Comparison of ENCODE assay signal across 24 cellular contexts in genomic region chr1:25735956-25736529, GRCh38.
DNase-seq lines count a peak whose midpoint lies in the region; ATAC-seq and TF ChIP-seq lines count a peak whose summit lies in the region.
"Had no signal": no experiment of that assay in that cellular context is flagged by ENCODE, and none has a peak within 500 bp of the region (broad histone marks: within the 10 kb centered on the region; RNA-seq: fewer than 3 reads in every experiment).

No MANE protein-coding gene starts in this region.

- no peak overlapping the region for H4K91ac ChIP-seq in H9 (ENCODE audit: insufficient read length, low read depth, low read length)

- H3K9me3 Mint-ChIP-seq in naive thymus-derived CD4-positive, alpha-beta T cell, result peaks cover 0 to 3% (median 0%) of the 10 kb centered on the region in 11 donors
- H3K9me3 Mint-ChIP-seq in H9, result no peaks in the 10 kb centered on the region
- H3K9me3 Mint-ChIP-seq: activated B cell treated with CpG ODN at 0.5 μM for 24 hours; activated T-cell treated with anti-CD3 and anti-CD28 coated beads, Interleukin-2, amount 50 U/mL, for 24 hours; stimulated activated effector memory CD8-positive, alpha-beta T cell treated with anti-CD3 and anti-CD28 coated beads, Interleukin-12 subunit alpha, Interleukin-12 subunit beta, amount 100 ng/mL, for 72 hours; T-cell had no signal

- no peak overlapping the region for H2AFZ ChIP-seq in H9 (ENCODE audit: low read length)
- H2AFZ ChIP-seq: hepatocyte, neural progenitor cell had no signal

- no peak overlapping the region for H2BK5ac ChIP-seq in H9 (ENCODE audit: insufficient read length, low read length)

- peak; percentile 89 for ATAC-seq in Right ventricle myocardium superior (ENCODE audit: poor library complexity)
- no peak for ATAC-seq in naive thymus-derived CD4-positive, alpha-beta T cell
- no peak for ATAC-seq in HG03521 (IDR thresholded peaks at IDR 0.05; ENCODE audit: unreplicated experiment)
- no peak for ATAC-seq in HG03565 (IDR thresholded peaks at IDR 0.05; ENCODE audit: unreplicated experiment)
- ATAC-seq: stimulated activated effector memory CD8-positive, alpha-beta T cell treated with anti-CD3 and anti-CD28 coated beads, Interleukin-12 subunit alpha, Interleukin-12 subunit beta, amount 100 ng/mL, for 72 hours; T-cell had no signal

- no peaks in the 10 kb centered on the region for H3K79me1 ChIP-seq in H9 (ENCODE audit: insufficient read depth, low read depth, low read length, poor library complexity, severe bottlenecking)

- no peak overlapping the region for H3K4me2 ChIP-seq in H9 (ENCODE audit: insufficient read depth, insufficient read length, low read length)
- H3K4me2 ChIP-seq: hepatocyte, neural progenitor cell had no signal

- H3K23me2 ChIP-seq in H9 (ENCODE audit: insufficient read length, low read depth, low read length, poor library complexity, severe bottlenecking), result no peaks in the 10 kb centered on the region

- H3K18ac ChIP-seq in H9 (ENCODE audit: insufficient read length, low read depth, low read length), result no peak overlapping the region

- no peak for TF ChIP-seq CTCF in thyroid gland (IDR thresholded peaks at IDR 0.05)
- TF ChIP-seq CTCF in H9 (conservative IDR thresholded peaks at IDR 0.05), result no peak

- peak overlapping the region in 7 of 9 donors; percentile 27 to 89 (median 76) for H3K27ac Mint-ChIP-seq in naive thymus-derived CD4-positive, alpha-beta T cell
- H3K27ac Mint-ChIP-seq in H9, result no peak overlapping the region
- H3K27ac Mint-ChIP-seq: activated B cell treated with CpG ODN at 0.5 μM for 24 hours; activated T-cell treated with anti-CD3 and anti-CD28 coated beads, Interleukin-2, amount 50 U/mL, for 24 hours; HFFc6; stimulated activated effector memory CD8-positive, alpha-beta T cell treated with anti-CD3 and anti-CD28 coated beads, Interleukin-12 subunit alpha, Interleukin-12 subunit beta, amount 100 ng/mL, for 72 hours had no signal

- no peak overlapping the region for H3K4ac ChIP-seq in H9 (ENCODE audit: low read depth, low read length)

- no peaks in the 10 kb centered on the region for H3K79me2 ChIP-seq in H9 (ENCODE audit: insufficient read depth, low read length)
- H3K79me2 ChIP-seq: hepatocyte had no signal

- H3K4me1 ChIP-seq in SJCRH30 (peaks cover 65% of the 10 kb centered on the region), thyroid gland (peaks cover 57 to 86% of the 10 kb centered on the region in 2 donors), H9 (ENCODE audit: insufficient read depth, low read length) (no peaks in the 10 kb centered on the region)
- peaks cover 3 to 31% of the 10 kb centered on the region in 2 donors for H3K4me1 ChIP-seq in naive thymus-derived CD4-positive, alpha-beta T cell (ENCODE audit: control insufficient read depth in 2 of 2, insufficient read depth in 2 of 2, low read length in 2 of 2)
- H3K4me1 ChIP-seq: neural progenitor cell had no signal

- H3K27ac ChIP-seq in SJCRH30, result peak overlapping the region; percentile 78
- peak overlapping the region; percentile 30 for H3K27ac ChIP-seq in naive thymus-derived CD4-positive, alpha-beta T cell (ENCODE audit: low read depth, low read length)
- H3K27ac ChIP-seq in thyroid gland, result peak overlapping the region; percentile 98 to 99 (median 99)
- H3K27ac ChIP-seq in H9 (ENCODE audit: insufficient read length, low read depth, low read length), result no peak overlapping the region
- H3K27ac ChIP-seq: C4-2B, gastrocnemius medialis, hepatocyte, neural progenitor cell had no signal

- H2BK12ac ChIP-seq in H9 (ENCODE audit: insufficient read length, low read depth, low read length), result no peak overlapping the region

- H3K4me1 Mint-ChIP-seq in naive thymus-derived CD4-positive, alpha-beta T cell, result peaks cover 8 to 91% (median 86%) of the 10 kb centered on the region in 7 donors
- peaks cover 4% of the 10 kb centered on the region in 2 experiments; a peak in 3 of 4 replicates for H3K4me1 Mint-ChIP-seq in H9
- H3K4me1 Mint-ChIP-seq: activated B cell treated with CpG ODN at 0.5 μM for 24 hours had no signal

- CTCF ChIA-PET in naive thymus-derived CD4-positive, alpha-beta T cell (lab: Charles Lee), result interaction anchor here (0.5 to 0.6 kb wide), 2 partner anchors 10 to 743 kb away, joined by 3 to 4 read pairs; no protein-coding TSS in a partner anchor

- no peak overlapping the region for H3K9ac ChIP-seq in H9 (ENCODE audit: extremely low read depth, insufficient read length, low read length)
- H3K9ac ChIP-seq: neural progenitor cell had no signal

- no peak overlapping the region for H3K4me3 Mint-ChIP-seq in naive thymus-derived CD4-positive, alpha-beta T cell
- H3K4me3 Mint-ChIP-seq in H9, result no peak overlapping the region
- H3K4me3 Mint-ChIP-seq: activated B cell treated with CpG ODN at 0.5 μM for 24 hours; activated T-cell treated with anti-CD3 and anti-CD28 coated beads, Interleukin-2, amount 50 U/mL, for 24 hours; HFFc6; neural progenitor cell; stimulated activated effector memory CD8-positive, alpha-beta T cell treated with anti-CD3 and anti-CD28 coated beads, Interleukin-12 subunit alpha, Interleukin-12 subunit beta, amount 100 ng/mL, for 72 hours; T-cell had no signal

- H3K9me3 ChIP-seq in SJCRH30 (replicated peaks) (peaks cover 5% of the 10 kb centered on the region; the same call in 1 of the 2 replicates), thyroid gland (no peaks in the 10 kb centered on the region), H9 (ENCODE audit: control insufficient read depth, low read depth, low read length) (no peaks in the 10 kb centered on the region)
- H3K9me3 ChIP-seq in naive thymus-derived CD4-positive, alpha-beta T cell (ENCODE audit: control insufficient read depth in 2 of 3, low read length in 3 of 3), result no peaks in the 10 kb centered on the region
- H3K9me3 ChIP-seq: gastrocnemius medialis had no signal

- H3K27me3 ChIP-seq in SJCRH30, result no peaks in the 10 kb centered on the region
- H3K27me3 ChIP-seq in naive thymus-derived CD4-positive, alpha-beta T cell (ENCODE audit: control insufficient read depth in 2 of 2, insufficient read depth in 2 of 2, low read length in 2 of 2), result no peaks in the 10 kb centered on the region
- H3K27me3 ChIP-seq in thyroid gland, result no peaks in the 10 kb centered on the region
- H3K27me3 ChIP-seq in H9 (ENCODE audit: insufficient read depth, low read length), result no peaks in the 10 kb centered on the region
- H3K27me3 ChIP-seq: gastrocnemius medialis, hepatocyte, neural progenitor cell had no signal

- POLR2A ChIA-PET in naive thymus-derived CD4-positive, alpha-beta T cell (lab: Charles Lee), result interaction anchor here (0.7 to 2.1 kb wide), 4 partner anchors 30 to 117 kb away, joined by 3 to 6 read pairs (median 4); no protein-coding TSS in a partner anchor

- TF ChIP-seq POLR2A in thyroid gland (IDR thresholded peaks at IDR 0.05), result peak in 1 of 2 donors; percentile 77

- no peak overlapping the region for H2BK15ac ChIP-seq in H9 (ENCODE audit: low read depth, low read length)

- 100% methylated on average over 1 of the region's 1 CpG for WGBS in thyroid gland, 2 donors
- no CpG with 5 or more reads among the region's 1 CpG for WGBS in H9 (ENCODE audit: extremely low coverage, insufficient read length, low lambda C conversion rate)

- H4K20me1 ChIP-seq in H9 (ENCODE audit: control insufficient read depth, insufficient read depth, insufficient read length), result no peaks in the 10 kb centered on the region

- H3K14ac ChIP-seq in H9 (ENCODE audit: insufficient read depth, low read length), result no peak overlapping the region; the same call in 1 of the 2 replicates

- no peak overlapping the region for H4K8ac ChIP-seq in H9 (replicated peaks; ENCODE audit: insufficient read length, low read depth, low read length)

- H2AK5ac ChIP-seq in H9 (ENCODE audit: insufficient read length, low read length), result no peak overlapping the region

- DNase-seq in SJCRH30, result no peak
- no peak for DNase-seq in Right ventricle myocardium superior
- no peak for DNase-seq in naive thymus-derived CD4-positive, alpha-beta T cell
- peak; percentile 83 to 87 for DNase-seq in thyroid gland
- DNase-seq in H9, result no peak
- DNase-seq: activated B cell treated with CpG ODN at 0.5 μM for 24 hours; activated CD4-positive, alpha-beta T cell treated with anti-CD3 and anti-CD28 coated beads, Interleukin-2, amount 50 U/mL, for 1 hour; activated T-cell treated with anti-CD3 and anti-CD28 coated beads, Interleukin-2, amount 50 U/mL, for 24 hours; Calu3; DMS79 treated with DMSO at 0.1 percent for 48 hours; gastrocnemius medialis; GDM1; HFFc6; NCI-H1048; NCI-H446; NCI-H748 treated with DMSO at 0.1 percent for 48 hours; stimulated activated CD4-positive, alpha-beta T cell treated with anti-CD3 and anti-CD28 coated beads, Interleukin-15, amount 100 ng/mL, for 24 hours; T-cell had no signal

- H3K36me3 Mint-ChIP-seq in naive thymus-derived CD4-positive, alpha-beta T cell, result peaks cover 0 to 41% (median 12%) of the 10 kb centered on the region in 5 donors
- H3K36me3 Mint-ChIP-seq in H9 (ENCODE audit: insufficient read depth in 1 of 3, low read depth in 3 of 3), result no peaks in the 10 kb centered on the region
- H3K36me3 Mint-ChIP-seq: neural progenitor cell; stimulated activated effector memory CD8-positive, alpha-beta T cell treated with anti-CD3 and anti-CD28 coated beads, Interleukin-12 subunit alpha, Interleukin-12 subunit beta, amount 100 ng/mL, for 72 hours had no signal

- H3K23ac ChIP-seq in H9 (ENCODE audit: insufficient read length, low read depth, low read length), result no peak overlapping the region

- no peak overlapping the region for H3K56ac ChIP-seq in H9 (ENCODE audit: insufficient read length, low read depth, low read length)

- H4K5ac ChIP-seq in H9 (ENCODE audit: insufficient read length, low read depth, low read length), result no peak overlapping the region

- H3K36me3 ChIP-seq in SJCRH30 (no peaks in the 10 kb centered on the region; the same call in 1 of the 2 replicates), thyroid gland (no peaks in the 10 kb centered on the region)
- peaks cover 0 to 15% (median 0%) of the 10 kb centered on the region in 3 experiments for H3K36me3 ChIP-seq in naive thymus-derived CD4-positive, alpha-beta T cell (ENCODE audit: control insufficient read depth in 2 of 3, insufficient read depth in 3 of 3, low read length in 3 of 3)
- H3K36me3 ChIP-seq: gastrocnemius medialis, neural progenitor cell had no signal

- no peak overlapping the region for H3T11ph ChIP-seq in H9 (ENCODE audit: low read length)

- no peak overlapping the region for H2BK120ac ChIP-seq in H9 (ENCODE audit: low read depth, low read length, poor library complexity, severe bottlenecking)

- intact Hi-C loops in Right ventricle myocardium superior (cut with DNase I), result no loop called here
- intact Hi-C loops in naive thymus-derived CD4-positive, alpha-beta T cell (cut with micrococcal nuclease), result no loop called here
- intact Hi-C loops in thyroid gland (cut with DNase I), result no loop called here

- peaks cover 0 to 53% (median 0%) of the 10 kb centered on the region in 5 donors for H3K27me3 Mint-ChIP-seq in naive thymus-derived CD4-positive, alpha-beta T cell
- H3K27me3 Mint-ChIP-seq in H9 (ENCODE audit: low read depth), result peaks cover 2% of the 10 kb centered on the region; the same call in 1 of the 2 replicates

- H3K4me3 ChIP-seq in SJCRH30, result no peak overlapping the region
- H3K4me3 ChIP-seq in naive thymus-derived CD4-positive, alpha-beta T cell (ENCODE audit: low read length), result no peak overlapping the region
- no peak overlapping the region for H3K4me3 ChIP-seq in thyroid gland (replicated peaks in 1 of 3)
- H3K4me3 ChIP-seq: gastrocnemius medialis, hepatocyte, neural progenitor cell had no signal

- no peak overlapping the region for H2BK20ac ChIP-seq in H9 (ENCODE audit: low read depth, low read length, poor library complexity, severe bottlenecking)

Comparison
In these comparisons a context has a peak if more than half of its experiments do, and no peak if none do; other contexts are left out.
1. DNase-seq: peak in thyroid gland (2 of 2); none in SJCRH30 (0 of 2), Right ventricle myocardium superior (single experiment), naive thymus-derived CD4-positive, alpha-beta T cell (0 of 9) and H9 (single experiment).
2. H3K27ac Mint-ChIP-seq: peak in naive thymus-derived CD4-positive, alpha-beta T cell (7 of 9); none in H9 (0 of 3).